9 cellular contexts compared by ENCODE assay signal in genomic region chr3:100893590-100893989, GRCh38.
DNase-seq lines count a peak whose midpoint lies in the region; ATAC-seq and TF ChIP-seq lines count a peak whose summit lies in the region.
"Had no signal": no experiment of that assay in that cellular context is flagged by ENCODE, and none has a peak within 500 bp of the region (broad histone marks: within the 10 kb centered on the region; RNA-seq: fewer than 3 reads in every experiment).

No MANE protein-coding gene starts in this region.

- no peaks in the 10 kb centered on the region for H3F3A ChIP-seq in PC-3 (ENCODE audit: low read length, unreplicated experiment)

- H3K4me3 Mint-ChIP-seq in CD4-positive, alpha-beta T cell, result no peak overlapping the region

- TF ChIP-seq CTCF in GM12864 (IDR thresholded peaks at IDR 0.05; ENCODE audit: low read depth, low read length, missing control alignments) (peak; percentile 7), PC-3 (conservative IDR thresholded peaks at IDR 0.05; ENCODE audit: low read depth, low read length) (peak; percentile 88), fibroblast of villous mesenchyme (IDR thresholded peaks at IDR 0.05; ENCODE audit: insufficient read depth, low read depth, low read length) (peak; percentile 81)
- no peak for TF ChIP-seq CTCF in CD4-positive, alpha-beta T cell (IDR thresholded peaks at IDR 0.05)

- no TSS peak for BruUV-seq in PC-3 (replicated peaks; lab: Mats Ljungman, UMichigan)

- CTCF ChIA-PET in PC-3 (lab: Charles Lee), result interaction anchor here (0.6 to 2.7 kb wide), 4 partner anchors 18 to 1412 kb away, joined by 3 to 21 read pairs (median 4); no protein-coding TSS in a partner anchor
- CTCF ChIA-PET in CD4-positive, alpha-beta T cell (lab: Charles Lee), result no interaction called here

- H3K27me3 Mint-ChIP-seq in CD4-positive, alpha-beta T cell, result peaks cover 5% of the 10 kb centered on the region

- no peaks in the 10 kb centered on the region for H3K4me1 Mint-ChIP-seq in CD4-positive, alpha-beta T cell (ENCODE audit: low read depth)

- H3K9ac ChIP-seq in PC-3 (ENCODE audit: low read length), result no peak overlapping the region

- no peaks in the 10 kb centered on the region; the same call in 1 of the 2 replicates for H3K79me2 ChIP-seq in PC-3 (ENCODE audit: low read length)

- POLR2A ChIA-PET in PC-3 (lab: Charles Lee; ENCODE audit: unreplicated experiment), result no interaction called here
- POLR2A ChIA-PET in CD4-positive, alpha-beta T cell (lab: Charles Lee), result no interaction called here

- H3K9me3 Mint-ChIP-seq in CD4-positive, alpha-beta T cell, result no peaks in the 10 kb centered on the region

- no peaks in the 10 kb centered on the region for H3K9me2 ChIP-seq in PC-3 (replicated peaks; ENCODE audit: low read length)

- no peak overlapping the region for H3K4me2 ChIP-seq in PC-3 (ENCODE audit: low read length)

- H2AFZ ChIP-seq in PC-3 (ENCODE audit: low read length), result no peak overlapping the region

- ATAC-seq in PC-3, result peak; percentile 48; the same call in 1 of the 2 replicates
- peak; percentile 18 for ATAC-seq in sciatic nerve
- ATAC-seq in HG02885 (IDR thresholded peaks at IDR 0.05; ENCODE audit: poor library complexity, unreplicated experiment), result no peak
- ATAC-seq in CD4-positive, alpha-beta T cell (ENCODE audit: poor library complexity), result no peak

- no peaks in the 10 kb centered on the region for H3K27me3 ChIP-seq in PC-3 (ENCODE audit: low read length)
- no peaks in the 10 kb centered on the region for H3K27me3 ChIP-seq in CD4-positive, alpha-beta T cell (ENCODE audit: control insufficient read depth, insufficient read depth, low read length)

- H3K27ac Mint-ChIP-seq in CD4-positive, alpha-beta T cell, result no peak overlapping the region

- no peak overlapping the region for H3K27ac ChIP-seq in PC-3 (ENCODE audit: low read length)
- no peak overlapping the region for H3K27ac ChIP-seq in CD4-positive, alpha-beta T cell (ENCODE audit: low read depth, low read length)

- no peaks in the 10 kb centered on the region for H4K20me1 ChIP-seq in PC-3 (ENCODE audit: low read length)

- no peaks in the 10 kb centered on the region for H3K36me3 Mint-ChIP-seq in CD4-positive, alpha-beta T cell (ENCODE audit: low read depth)

- intact Hi-C loops in PC-3 (cut with micrococcal nuclease) (loop anchor here (1.0 to 10.0 kb wide), 2 partner anchors 289 to 303 kb away; partner anchors contain the start of gene ADGRG7), sciatic nerve (cut with DNase I) (no loop called here)
- intact Hi-C loops in CD4-positive, alpha-beta T cell (cut with DNase I, micrococcal nuclease), result no loop called here

- H3K9me3 ChIP-seq in PC-3 (ENCODE audit: low read length), result no peaks in the 10 kb centered on the region
- no peaks in the 10 kb centered on the region for H3K9me3 ChIP-seq in CD4-positive, alpha-beta T cell (ENCODE audit: control insufficient read depth, low read length)

- H3K4me3 ChIP-seq in GM12864 (ENCODE audit: low read depth, low read length) (no peak overlapping the region), PC-3 (ENCODE audit: low read length) (no peak overlapping the region), fibroblast of villous mesenchyme (ENCODE audit: low read depth, low read length) (no peak overlapping the region)

- H3K36me3 ChIP-seq in PC-3 (ENCODE audit: low read depth, low read length), result 0 out of 2 replicates have a peak, but pooled peaks cover 13% of the 10 kb centered on the region

- peaks cover 31% of the 10 kb centered on the region for H3K4me1 ChIP-seq in PC-3 (ENCODE audit: insufficient read depth, low read length)

- DNase-seq in GM12864 (ENCODE audit: low read depth) (no peak), PC-3 (peak; percentile 62), fibroblast of villous mesenchyme (ENCODE audit: low read depth) (peak; percentile 55), sciatic nerve (ENCODE audit: low spot score) (no peak), NCI-H2081 (lab: John Stamatoyannopoulos, UW) (no peak), GOT3 (lab: John Stamatoyannopoulos, UW) (no peak)
- DNase-seq in CD4-positive, alpha-beta T cell, result no peak
- DNase-seq: NCI-H187 treated with DMSO at 0.1 percent for 48 hours had no signal

Comparison
In these comparisons a context has a peak if more than half of its experiments do, and no peak if none do; other contexts are left out.
1. DNase-seq: peak in PC-3 (single experiment) and fibroblast of villous mesenchyme (single experiment); none in GM12864 (single experiment), sciatic nerve (single experiment), NCI-H2081 (0 of 2), GOT3 (single experiment) and CD4-positive, alpha-beta T cell (0 of 10).
2. ATAC-seq: peak in PC-3 (single experiment) and sciatic nerve (single experiment); none in HG02885 (single experiment) and CD4-positive, alpha-beta T cell (single experiment).